Comparison of ENCODE assay signal across 8 cellular contexts in the genomic region with DNA sequence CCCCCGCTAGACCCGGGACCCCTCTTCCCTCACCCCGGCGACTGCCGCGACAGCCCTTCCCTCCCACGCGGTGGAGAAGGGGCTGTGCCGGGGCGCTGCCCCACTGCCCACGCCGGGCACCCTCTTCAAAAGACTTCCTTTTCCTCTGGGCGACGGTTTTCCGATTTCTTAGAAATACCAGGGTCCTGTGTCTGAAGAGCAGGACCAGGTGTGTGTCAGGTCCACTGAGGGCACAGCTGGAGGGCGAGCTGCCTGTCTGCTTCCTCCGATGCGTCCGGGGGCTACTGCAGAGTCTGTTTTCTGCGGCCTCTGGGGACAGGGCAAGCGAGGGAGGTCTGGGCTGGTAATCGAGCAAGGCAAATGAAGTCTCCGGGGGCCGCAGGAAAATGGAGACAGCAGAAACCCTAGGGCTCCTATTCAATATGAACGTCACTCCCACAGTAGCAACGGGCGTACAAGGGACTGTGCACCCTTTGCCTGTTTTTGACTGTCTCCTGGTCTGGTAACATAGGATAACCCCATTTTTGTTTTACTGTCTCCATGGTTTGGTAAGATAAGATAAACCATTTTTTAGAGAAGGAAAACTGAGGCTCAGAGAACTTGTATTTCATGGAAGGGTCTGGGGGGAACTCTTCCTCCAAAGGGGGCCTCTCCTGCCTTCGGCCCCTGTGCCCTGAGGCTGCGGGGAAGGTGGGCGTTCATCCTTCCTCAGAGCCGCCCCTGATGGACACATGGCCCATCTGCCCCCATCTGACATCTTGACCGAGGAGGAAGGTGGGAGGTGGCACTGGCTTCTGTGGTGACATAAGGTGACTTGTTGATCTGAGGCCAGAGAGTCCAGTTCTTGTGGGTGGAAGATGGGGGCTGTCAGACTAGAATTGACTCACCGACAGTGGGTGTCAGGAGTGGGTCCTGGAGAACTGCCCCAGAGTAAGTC. TPM values are rescaled to one million over a fixed set of nuclear protein-coding genes. Genes with fewer than 3 reads are reported as not detected.
DNase-seq lines count a peak whose midpoint lies in the region; ATAC-seq and TF ChIP-seq lines count a peak whose summit lies in the region.

No MANE protein-coding gene starts in this region.

- WGBS in adrenal gland, 4 donors: 38 to 49% (median 47%) methylated on average over 17 to 33 of the region's 33 CpGs

- peak overlapping the region; percentile 92 for H3K27ac Mint-ChIP-seq in memory B cell

- H3K27me3 Mint-ChIP-seq in memory B cell: no peaks in the 10 kb centered on the region

- peak; percentile 13 for ATAC-seq in HG03064 (IDR thresholded peaks at IDR 0.05; ENCODE audit: low read depth, unreplicated experiment)
- peak; percentile 6 for ATAC-seq in memory B cell (ENCODE audit: low read depth)
- ATAC-seq in left colon: no peak
- no peak for ATAC-seq in HG03159 (IDR thresholded peaks at IDR 0.05; ENCODE audit: unreplicated experiment)
- no peak for ATAC-seq in HG03521 (IDR thresholded peaks at IDR 0.05; ENCODE audit: unreplicated experiment)

- H3K36me3 ChIP-seq in adrenal gland (replicated peaks in 1 of 2): no peaks in the 10 kb centered on the region

- peak overlapping the region; percentile 98 for H3K4me3 Mint-ChIP-seq in memory B cell

- H3K9me3 Mint-ChIP-seq in memory B cell: peaks cover 2% of the 10 kb centered on the region

- peaks cover 11% of the 10 kb centered on the region for H3K36me3 Mint-ChIP-seq in memory B cell

- peak overlapping the region in 2 of 4 donors; percentile 20 to 88 for H3K4me3 ChIP-seq in adrenal gland

- peaks cover 0 to 29% of the 10 kb centered on the region in 2 donors for H3K4me1 ChIP-seq in adrenal gland (replicated peaks in 1 of 2)

- no peak for TF ChIP-seq POLR2A in adrenal gland (IDR thresholded peaks at IDR 0.05)

- no peaks in the 10 kb centered on the region for H3K27me3 ChIP-seq in adrenal gland

- no peaks in the 10 kb centered on the region for H3K9me3 ChIP-seq in adrenal gland (replicated peaks in 1 of 3)

- H3K4me1 Mint-ChIP-seq in memory B cell: peaks cover 56% of the 10 kb centered on the region

- TF ChIP-seq CTCF in GM10266 (IDR thresholded peaks at IDR 0.05; ENCODE audit: control insufficient read depth, insufficient read depth, low read depth, missing control alignments) (no peak), adrenal gland (IDR thresholded peaks at IDR 0.05) (no peak)

- peak overlapping the region in 4 of 5 donors; percentile 36 to 88 (median 80) for H3K27ac ChIP-seq in adrenal gland

- DNase-seq in GM10266 (ENCODE audit: extremely low spot score) (peak; percentile 56), adrenal gland (no peak), memory B cell (ENCODE audit: low spot score in 2 of 2) (no peak), left colon (no peak), cerebellar nuclear complex (lab: John Stamatoyannopoulos, UW) (no peak)

- intact Hi-C loops in adrenal gland (cut with DNase I): no loop called here
- intact Hi-C loops in left colon (cut with DNase I, micrococcal nuclease): no loop called here

RNA-seq across cellular contexts. Expression of gene TNFRSF1B, which starts 1.0 kb away (rescaled TPM):
- total RNA-seq in adrenal gland (10 to 100 TPM; 14.6 to 58.3 (median 36.8) TPM), left colon (10 to 100 TPM; 18.6 to 28.3 TPM)
- 10 to 100 TPM in 2 of 3 donors, 1 to 10 TPM in 1; 7.7 to 11.7 (median 10.7) TPM for polyA plus RNA-seq in adrenal gland

Comparison
In these comparisons a context has a peak if more than half of its experiments do, and no peak if none do; other contexts are left out.
1. ATAC-seq: peak in HG03064 (single experiment) and memory B cell (single experiment); none in left colon (single experiment), HG03159 (single experiment) and HG03521 (single experiment).